Comparison of ENCODE assay signal across 12 cellular contexts in the genomic region with DNA sequence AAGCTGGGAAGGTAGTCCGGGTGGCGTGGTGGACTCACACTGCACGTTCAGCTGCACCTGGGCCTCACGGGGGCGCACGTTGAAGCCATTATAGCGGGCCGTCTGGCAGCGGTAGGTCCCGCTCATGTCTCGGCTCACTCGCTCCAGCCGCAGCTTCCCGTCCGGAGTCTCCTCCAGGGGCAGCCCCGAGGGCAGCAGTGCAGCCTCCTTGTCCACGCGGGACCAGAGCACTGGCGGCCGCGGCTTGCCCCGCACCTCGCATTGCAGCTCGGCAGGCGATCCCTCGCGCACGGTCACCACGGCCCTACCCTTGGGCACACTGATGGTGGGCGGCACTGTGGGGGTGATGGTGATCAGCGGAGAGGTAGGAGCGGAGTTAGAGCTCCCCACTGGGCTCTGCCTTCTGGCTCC. TPM values are rescaled to one million over a fixed set of nuclear protein-coding genes. Genes with fewer than 3 reads are reported as not detected.
A peak's percentile ranks its signal among the peaks of the same experiment; 100 is the strongest.
DNase-seq lines count a peak whose midpoint lies in the region; ATAC-seq, FAIRE-seq and TF ChIP-seq lines count a peak whose summit lies in the region.
"Had no signal": no experiment of that assay in that cellular context is flagged by ENCODE, and none has a peak within 500 bp of the region (broad histone marks: within the 10 kb centered on the region; RNA-seq: fewer than 3 reads in every experiment).

No MANE protein-coding gene starts in this region.

- H3K36me3 ChIP-seq in bronchial epithelial cell (ENCODE audit: control insufficient read depth, insufficient read depth, low read length) (no peaks in the 10 kb centered on the region), neural progenitor cell (no peaks in the 10 kb centered on the region)
- H3K36me3 ChIP-seq: BLaER1 treated with 17β-estradiol and CSF1 and Interleukin-3, amounts not matched to agents 10 nM and 100 nM; gastrocnemius medialis had no signal

- peak overlapping the region; percentile 67 for H3K4me2 ChIP-seq in neural progenitor cell
- H3K4me2 ChIP-seq: BLaER1 treated with 17β-estradiol and CSF1 and Interleukin-3, amounts not matched to agents 10 nM and 100 nM had no signal

- no peak overlapping the region for H3K4me3 ChIP-seq in bronchial epithelial cell (ENCODE audit: low read depth, low read length)
- peak overlapping the region; percentile 29; the same call in 1 of the 2 replicates for H3K4me3 ChIP-seq in iPS-18c (ENCODE audit: insufficient read depth, low read depth, low read length)
- peak overlapping the region; percentile 22 for H3K4me3 ChIP-seq in neural progenitor cell
- H3K4me3 ChIP-seq: BLaER1 treated with 17β-estradiol and CSF1 and Interleukin-3, amounts not matched to agents 10 nM and 100 nM; gastrocnemius medialis had no signal

- no peak overlapping the region for H3K27ac Mint-ChIP-seq in neural progenitor cell
- H3K27ac Mint-ChIP-seq in stimulated activated memory B cell treated with anti-CD40 and anti-IgM and Interleukin-4, amounts not matched to agents 10 μg/mL and 1 μg/mL and 100 μg/mL, for 72 hours: no peak overlapping the region

- in situ Hi-C loops in GM13976 (cut with MboI; ENCODE audit: low sequenced_read_pairs, unreplicated experiment): no loop called here

- peaks cover 15% of the 10 kb centered on the region for H3K27me3 Mint-ChIP-seq in neural progenitor cell (ENCODE audit: insufficient read depth, low read depth)
- peaks cover 39% of the 10 kb centered on the region for H3K27me3 Mint-ChIP-seq in stimulated activated memory B cell treated with anti-CD40 and anti-IgM and Interleukin-4, amounts not matched to agents 10 μg/mL and 1 μg/mL and 100 μg/mL, for 72 hours

- DNase-seq in GM13976 (ENCODE audit: low spot score) (peak; percentile 53), bronchial epithelial cell (ENCODE audit: low read depth) (no peak), neural progenitor cell (ENCODE audit: low spot score) (peak; percentile 78)
- no peak for DNase-seq in effector CD4-positive, alpha-beta T cell
- no peak for DNase-seq in stimulated activated CD4-positive, alpha-beta T cell treated with anti-CD3 and anti-CD28 coated beads, Interleukin-12 subunit alpha, Interleukin-12 subunit beta, amount 100 ng/mL, for 4 hours
- no peak for DNase-seq in stimulated activated naive CD8-positive, alpha-beta T cell treated with anti-CD3 and anti-CD28 coated beads, Interleukin-15, Interleukin-2, amounts not matched to agents 100 U/mL and 50 U/mL, for 24 hours
- DNase-seq: gastrocnemius medialis; NK-92 treated with Interleukin-12 subunit alpha and Interleukin-12 subunit beta, amount 100 ng/mL, for 24 hours had no signal

- H3K27me3 ChIP-seq in bronchial epithelial cell (ENCODE audit: control insufficient read depth, insufficient read depth, low read length): no peaks in the 10 kb centered on the region
- peaks cover 68% of the 10 kb centered on the region for H3K27me3 ChIP-seq in neural progenitor cell
- H3K27me3 ChIP-seq: BLaER1 treated with 17β-estradiol and CSF1 and Interleukin-3, amounts not matched to agents 10 nM and 100 nM had no signal

- no peaks in the 10 kb centered on the region for H3K79me2 ChIP-seq in neural progenitor cell (ENCODE audit: low read depth)

- H4K20me1 ChIP-seq in neural progenitor cell (ENCODE audit: low read depth): no peaks in the 10 kb centered on the region
- H4K20me1 ChIP-seq: BLaER1 treated with 17β-estradiol and CSF1 and Interleukin-3, amounts not matched to agents 10 nM and 100 nM had no signal

- peaks cover 23% of the 10 kb centered on the region for H3F3A ChIP-seq in neural progenitor cell (ENCODE audit: low read depth)

- H3K36me3 Mint-ChIP-seq in neural progenitor cell: peaks cover 18% of the 10 kb centered on the region
- H3K36me3 Mint-ChIP-seq in stimulated activated memory B cell treated with anti-CD40 and anti-IgM and Interleukin-4, amounts not matched to agents 10 μg/mL and 1 μg/mL and 100 μg/mL, for 72 hours: peaks cover 67% of the 10 kb centered on the region

- FAIRE-seq in bronchial epithelial cell (lab: Jason Lieb, UNC): no peak

- H3K27ac ChIP-seq in neural progenitor cell: no peak overlapping the region
- H3K27ac ChIP-seq: BLaER1 treated with 17β-estradiol and CSF1 and Interleukin-3, amounts not matched to agents 10 nM and 100 nM; gastrocnemius medialis had no signal

- peaks cover 10% of the 10 kb centered on the region for H3K9me3 Mint-ChIP-seq in neural progenitor cell
- peaks cover 11% of the 10 kb centered on the region for H3K9me3 Mint-ChIP-seq in stimulated activated memory B cell treated with anti-CD40 and anti-IgM and Interleukin-4, amounts not matched to agents 10 μg/mL and 1 μg/mL and 100 μg/mL, for 72 hours

- H3K4me1 ChIP-seq in neural progenitor cell: no peaks in the 10 kb centered on the region

- ATAC-seq in stimulated activated naive CD8-positive, alpha-beta T cell treated with anti-CD3 and anti-CD28 coated beads, Interleukin-15, Interleukin-2, amounts not matched to agents 100 U/mL and 50 U/mL, for 24 hours: no peak
- ATAC-seq in stimulated activated memory B cell treated with anti-CD40 and anti-IgM and Interleukin-4, amounts not matched to agents 10 μg/mL and 1 μg/mL and 100 μg/mL, for 72 hours: no peak
- ATAC-seq: gastrocnemius medialis, SK-N-SH treated with all-trans-retinoic acid at 6 μM for 48 hours had no signal

- peaks cover 5% of the 10 kb centered on the region for H3K4me1 Mint-ChIP-seq in neural progenitor cell
- H3K4me1 Mint-ChIP-seq in stimulated activated memory B cell treated with anti-CD40 and anti-IgM and Interleukin-4, amounts not matched to agents 10 μg/mL and 1 μg/mL and 100 μg/mL, for 72 hours: peaks cover 22% of the 10 kb centered on the region

- H3K9me3 ChIP-seq in iPS-18c (ENCODE audit: control insufficient read depth, insufficient read depth, low read length): peaks cover 8% of the 10 kb centered on the region
- no peaks in the 10 kb centered on the region for H3K9me3 ChIP-seq in neural progenitor cell (ENCODE audit: low read depth)
- H3K9me3 ChIP-seq: gastrocnemius medialis had no signal

- peak overlapping the region; percentile 15 for H2AFZ ChIP-seq in neural progenitor cell (replicated peaks)

- no peak overlapping the region for H3K4me3 Mint-ChIP-seq in neural progenitor cell
- H3K4me3 Mint-ChIP-seq in stimulated activated memory B cell treated with anti-CD40 and anti-IgM and Interleukin-4, amounts not matched to agents 10 μg/mL and 1 μg/mL and 100 μg/mL, for 72 hours: no peak overlapping the region

- H3K9ac ChIP-seq in neural progenitor cell: no peak overlapping the region
- H3K9ac ChIP-seq: BLaER1 treated with 17β-estradiol and CSF1 and Interleukin-3, amounts not matched to agents 10 nM and 100 nM had no signal

- TF ChIP-seq CTCF in GM13976 (IDR thresholded peaks at IDR 0.05; ENCODE audit: borderline replicate concordance, control extremely low read depth, extremely low read depth, insufficient read depth, missing control alignments) (no peak), bronchial epithelial cell (IDR thresholded peaks at IDR 0.05; ENCODE audit: insufficient read depth, low read length, severe bottlenecking) (peak; percentile 63), neural progenitor cell (IDR thresholded peaks at IDR 0.05) (peak; percentile 67)

RNA-seq across cellular contexts. Expression of gene MDGA1, which starts 47.6 kb away (rescaled TPM):
- 0.26 TPM in 2 replicates for total RNA-seq in bronchial epithelial cell
- 1.3 and 3.8 TPM in 2 replicates for total RNA-seq in neural progenitor cell (ENCODE audit: low replicate concordance)

Comparison
In these comparisons a context has a peak if more than half of its experiments do, and no peak if none do; other contexts are left out.
1. DNase-seq: peak in GM13976 (single experiment) and neural progenitor cell (single experiment); none in bronchial epithelial cell (single experiment), effector CD4-positive, alpha-beta T cell (single experiment), stimulated activated CD4-positive, alpha-beta T cell treated with anti-CD3 and anti-CD28 coated beads, Interleukin-12 subunit alpha, Interleukin-12 subunit beta, amount 100 ng/mL, for 4 hours (single experiment) and stimulated activated naive CD8-positive, alpha-beta T cell treated with anti-CD3 and anti-CD28 coated beads, Interleukin-15, Interleukin-2, amounts not matched to agents 100 U/mL and 50 U/mL, for 24 hours (single experiment).